ENCODE assay signal across 8 cellular contexts in the genomic region with DNA sequence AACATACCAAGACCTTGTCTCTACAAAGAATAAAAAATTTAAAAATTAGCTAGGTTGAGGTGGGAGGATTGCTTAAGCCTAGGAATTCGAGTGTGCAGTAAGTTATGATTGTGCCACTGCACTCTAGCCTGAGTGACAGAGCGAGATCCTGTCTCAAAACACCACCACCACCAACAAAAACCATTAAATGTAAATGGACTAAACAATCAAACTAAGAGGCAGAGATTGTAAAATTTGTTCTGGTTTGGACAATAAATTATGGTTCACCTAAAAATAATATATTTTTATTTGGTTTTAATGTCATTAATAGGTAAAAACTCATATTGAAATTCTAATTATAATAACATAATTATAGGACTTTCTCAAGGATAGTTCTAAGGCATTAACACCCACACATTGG.
"Had no signal": no experiment of that assay in that cellular context is flagged by ENCODE, and none has a peak within 500 bp of the region (broad histone marks: within the 10 kb centered on the region; RNA-seq: fewer than 3 reads in every experiment).

No MANE protein-coding gene starts in this region.

- FAIRE-seq: G401.6, GM12891, GM12892, GM18507, GM19239 had no signal

- ATAC-seq: GM12878 had no signal

- H3K4me3 ChIP-seq: GM12878 had no signal

- DNase-seq: GDM1, GF-D8 had no signal
